In the genomic region with DNA sequence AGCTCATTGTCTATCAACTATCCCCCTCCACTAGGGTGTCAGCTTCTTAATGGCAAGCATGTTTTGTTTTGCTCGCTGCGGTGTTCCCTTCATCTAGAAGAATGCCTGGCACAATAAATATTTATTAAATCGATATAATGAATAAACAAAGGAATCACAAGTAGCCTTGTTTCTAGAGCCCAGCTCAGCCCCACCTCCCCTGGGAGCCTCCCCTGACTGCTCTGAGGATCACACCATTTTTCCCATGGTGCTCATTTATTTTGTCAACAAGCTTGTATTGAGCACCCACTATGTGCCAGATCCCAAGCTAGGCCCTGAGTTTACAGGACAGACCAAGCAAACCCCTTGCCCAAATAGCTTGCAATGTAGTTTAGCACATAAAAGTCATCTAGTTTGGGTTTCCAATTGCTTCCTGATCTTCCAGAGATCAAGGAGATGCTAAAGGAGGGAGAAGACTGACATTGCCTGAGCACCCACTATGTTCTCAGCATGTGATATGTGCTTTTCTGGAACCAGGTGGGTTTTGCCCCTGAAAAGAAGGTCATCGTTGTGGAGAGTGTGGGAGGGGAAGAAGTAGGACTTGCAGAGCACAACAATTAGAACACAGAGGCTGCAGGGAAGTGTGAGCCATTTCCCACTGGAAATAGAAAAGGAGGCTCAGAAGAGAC, we compare ENCODE assay signal across 1 cellular context.
TF ChIP-seq lines count a peak whose summit lies in the region.

No MANE protein-coding gene starts in this region.

TF ChIP-seq in HepG2, 621 proteins besides CTCF, POLR2A, EP300 and RAD21 (continued from another document and continues in another):
- TF ChIP-seq TIGD3 (CRISPR knock-in tag; IDR thresholded peaks at IDR 0.05; ENCODE audit: borderline replicate concordance) (no peak), ZNF546 (CRISPR knock-in tag; conservative IDR thresholded peaks at IDR 0.05) (no peak), PRMT3 (CRISPR knock-in tag; IDR thresholded peaks at IDR 0.05; ENCODE audit: borderline replicate concordance, low read depth) (no peak), SMAD9 (CRISPR knock-in tag; IDR thresholded peaks at IDR 0.05) (no peak), PHB2 (IDR thresholded peaks at IDR 0.05; ENCODE audit: partially characterized antibody) (no peak), TEF (CRISPR knock-in tag; IDR thresholded peaks at IDR 0.05) (no peak), ZNF326 (CRISPR knock-in tag; IDR thresholded peaks at IDR 0.05; ENCODE audit: borderline replicate concordance) (no peak), ZSCAN20 (CRISPR knock-in tag; IDR thresholded peaks at IDR 0.05; ENCODE audit: borderline replicate concordance) (no peak), CEBPB (IDR thresholded peaks at IDR 0.05; ENCODE audit: borderline replicate concordance, low read depth, low read length) (no peak), HOXA3 (CRISPR knock-in tag; IDR thresholded peaks at IDR 0.05) (no peak), SPEN (CRISPR knock-in tag; IDR thresholded peaks at IDR 0.05; ENCODE audit: low read depth) (no peak), ZNF720 (CRISPR knock-in tag; IDR thresholded peaks at IDR 0.05) (no peak), TEAD3 (CRISPR knock-in tag; optimal IDR thresholded peaks at IDR 0.05; ENCODE audit: borderline replicate concordance) (no peak), CHD2 (IDR thresholded peaks at IDR 0.05; ENCODE audit: low read depth, low read length) (no peak), ZNF629 (CRISPR knock-in tag; conservative IDR thresholded peaks at IDR 0.05) (no peak), MEF2D (CRISPR knock-in tag; IDR thresholded peaks at IDR 0.05) (no peak), ZNF780A (CRISPR knock-in tag; IDR thresholded peaks at IDR 0.05) (no peak), ZNF737 (CRISPR knock-in tag; IDR thresholded peaks at IDR 0.05; ENCODE audit: borderline replicate concordance) (no peak), RFX5 (IDR thresholded peaks at IDR 0.05; ENCODE audit: low read depth, low read length) (no peak), AKAP8 (CRISPR knock-in tag; IDR thresholded peaks at IDR 0.05) (no peak), ZSCAN29 (CRISPR knock-in tag; conservative IDR thresholded peaks at IDR 0.05) (no peak), IKZF5 (CRISPR knock-in tag; IDR thresholded peaks at IDR 0.05) (no peak), GPN1 (CRISPR knock-in tag; IDR thresholded peaks at IDR 0.05; ENCODE audit: borderline replicate concordance) (no peak), ZNF639 (CRISPR knock-in tag; conservative IDR thresholded peaks at IDR 0.05) (no peak), RBM39 (IDR thresholded peaks at IDR 0.05; ENCODE audit: low read depth, low read length, poor library complexity, severe bottlenecking) (no peak), ZNF891 (CRISPR knock-in tag; IDR thresholded peaks at IDR 0.05) (no peak)
- TF ChIP-seq, protein P1, sequence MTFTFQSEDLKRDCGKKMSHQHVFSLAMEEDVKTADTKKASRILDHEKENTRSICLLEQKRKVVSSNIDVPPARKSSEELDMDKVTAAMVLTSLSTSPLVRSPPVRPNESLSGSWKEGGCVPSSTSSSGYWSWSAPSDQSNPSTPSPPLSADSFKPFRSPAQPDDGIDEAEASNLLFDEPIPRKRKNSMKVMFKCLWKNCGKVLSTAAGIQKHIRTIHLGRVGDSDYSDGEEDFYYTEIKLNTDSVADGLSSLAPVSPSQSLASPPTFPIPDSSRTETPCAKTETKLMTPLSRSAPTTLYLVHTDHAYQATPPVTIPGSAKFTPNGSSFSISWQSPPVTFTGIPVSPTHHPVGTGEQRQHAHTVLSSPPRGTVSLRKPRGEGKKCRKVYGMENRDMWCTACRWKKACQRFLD (CRISPR knock-in tag; IDR thresholded peaks at IDR 0.05; ENCODE audit: borderline replicate concordance): no peak
- TF ChIP-seq, protein P2, sequence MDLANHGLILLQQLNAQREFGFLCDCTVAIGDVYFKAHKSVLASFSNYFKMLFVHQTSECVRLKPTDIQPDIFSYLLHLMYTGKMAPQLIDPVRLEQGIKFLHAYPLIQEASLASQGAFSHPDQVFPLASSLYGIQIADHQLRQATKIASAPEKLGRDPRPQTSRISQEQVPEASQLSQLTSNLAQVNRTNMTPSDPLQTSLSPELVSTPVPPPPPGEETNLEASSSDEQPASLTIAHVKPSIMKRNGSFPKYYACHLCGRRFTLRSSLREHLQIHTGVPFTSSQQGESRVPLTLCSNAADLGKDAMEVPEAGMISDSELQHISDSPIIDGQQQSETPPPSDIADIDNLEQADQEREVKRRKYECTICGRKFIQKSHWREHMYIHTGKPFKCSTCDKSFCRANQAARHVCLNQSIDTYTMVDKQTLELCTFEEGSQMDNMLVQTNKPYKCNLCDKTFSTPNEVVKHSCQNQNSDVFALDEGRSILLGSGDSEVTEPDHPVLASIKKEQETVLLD (CRISPR knock-in tag; IDR thresholded peaks at IDR 0.05; ENCODE audit: low read depth): no peak
- TF ChIP-seq, protein P3, sequence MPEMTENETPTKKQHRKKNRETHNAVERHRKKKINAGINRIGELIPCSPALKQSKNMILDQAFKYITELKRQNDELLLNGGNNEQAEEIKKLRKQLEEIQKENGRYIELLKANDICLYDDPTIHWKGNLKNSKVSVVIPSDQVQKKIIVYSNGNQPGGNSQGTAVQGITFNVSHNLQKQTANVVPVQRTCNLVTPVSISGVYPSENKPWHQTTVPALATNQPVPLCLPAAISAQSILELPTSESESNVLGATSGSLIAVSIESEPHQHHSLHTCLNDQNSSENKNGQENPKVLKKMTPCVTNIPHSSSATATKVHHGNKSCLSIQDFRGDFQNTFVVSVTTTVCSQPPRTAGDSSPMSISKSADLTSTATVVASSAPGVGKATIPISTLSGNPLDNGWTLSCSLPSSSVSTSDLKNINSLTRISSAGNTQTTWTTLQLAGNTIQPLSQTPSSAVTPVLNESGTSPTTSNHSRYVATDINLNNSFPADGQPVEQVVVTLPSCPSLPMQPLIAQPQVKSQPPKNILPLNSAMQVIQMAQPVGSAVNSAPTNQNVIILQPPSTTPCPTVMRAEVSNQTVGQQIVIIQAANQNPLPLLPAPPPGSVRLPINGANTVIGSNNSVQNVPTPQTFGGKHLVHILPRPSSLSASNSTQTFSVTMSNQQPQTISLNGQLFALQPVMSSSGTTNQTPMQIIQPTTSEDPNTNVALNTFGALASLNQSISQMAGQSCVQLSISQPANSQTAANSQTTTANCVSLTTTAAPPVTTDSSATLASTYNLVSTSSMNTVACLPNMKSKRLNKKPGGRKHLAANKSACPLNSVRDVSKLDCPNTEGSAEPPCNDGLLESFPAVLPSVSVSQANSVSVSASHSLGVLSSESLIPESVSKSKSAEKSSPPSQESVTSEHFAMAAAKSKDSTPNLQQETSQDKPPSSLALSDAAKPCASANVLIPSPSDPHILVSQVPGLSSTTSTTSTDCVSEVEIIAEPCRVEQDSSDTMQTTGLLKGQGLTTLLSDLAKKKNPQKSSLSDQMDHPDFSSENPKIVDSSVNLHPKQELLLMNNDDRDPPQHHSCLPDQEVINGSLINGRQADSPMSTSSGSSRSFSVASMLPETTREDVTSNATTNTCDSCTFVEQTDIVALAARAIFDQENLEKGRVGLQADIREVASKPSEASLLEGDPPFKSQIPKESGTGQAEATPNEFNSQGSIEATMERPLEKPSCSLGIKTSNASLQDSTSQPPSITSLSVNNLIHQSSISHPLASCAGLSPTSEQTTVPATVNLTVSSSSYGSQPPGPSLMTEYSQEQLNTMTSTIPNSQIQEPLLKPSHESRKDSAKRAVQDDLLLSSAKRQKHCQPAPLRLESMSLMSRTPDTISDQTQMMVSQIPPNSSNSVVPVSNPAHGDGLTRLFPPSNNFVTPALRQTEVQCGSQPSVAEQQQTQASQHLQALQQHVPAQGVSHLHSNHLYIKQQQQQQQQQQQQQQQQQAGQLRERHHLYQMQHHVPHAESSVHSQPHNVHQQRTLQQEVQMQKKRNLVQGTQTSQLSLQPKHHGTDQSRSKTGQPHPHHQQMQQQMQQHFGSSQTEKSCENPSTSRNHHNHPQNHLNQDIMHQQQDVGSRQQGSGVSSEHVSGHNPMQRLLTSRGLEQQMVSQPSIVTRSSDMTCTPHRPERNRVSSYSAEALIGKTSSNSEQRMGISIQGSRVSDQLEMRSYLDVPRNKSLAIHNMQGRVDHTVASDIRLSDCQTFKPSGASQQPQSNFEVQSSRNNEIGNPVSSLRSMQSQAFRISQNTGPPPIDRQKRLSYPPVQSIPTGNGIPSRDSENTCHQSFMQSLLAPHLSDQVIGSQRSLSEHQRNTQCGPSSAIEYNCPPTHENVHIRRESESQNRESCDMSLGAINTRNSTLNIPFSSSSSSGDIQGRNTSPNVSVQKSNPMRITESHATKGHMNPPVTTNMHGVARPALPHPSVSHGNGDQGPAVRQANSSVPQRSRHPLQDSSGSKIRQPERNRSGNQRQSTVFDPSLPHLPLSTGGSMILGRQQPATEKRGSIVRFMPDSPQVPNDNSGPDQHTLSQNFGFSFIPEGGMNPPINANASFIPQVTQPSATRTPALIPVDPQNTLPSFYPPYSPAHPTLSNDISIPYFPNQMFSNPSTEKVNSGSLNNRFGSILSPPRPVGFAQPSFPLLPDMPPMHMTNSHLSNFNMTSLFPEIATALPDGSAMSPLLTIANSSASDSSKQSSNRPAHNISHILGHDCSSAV (CRISPR knock-in tag; IDR thresholded peaks at IDR 0.05; ENCODE audit: borderline replicate concordance): no peak
- TF ChIP-seq, protein P4, sequence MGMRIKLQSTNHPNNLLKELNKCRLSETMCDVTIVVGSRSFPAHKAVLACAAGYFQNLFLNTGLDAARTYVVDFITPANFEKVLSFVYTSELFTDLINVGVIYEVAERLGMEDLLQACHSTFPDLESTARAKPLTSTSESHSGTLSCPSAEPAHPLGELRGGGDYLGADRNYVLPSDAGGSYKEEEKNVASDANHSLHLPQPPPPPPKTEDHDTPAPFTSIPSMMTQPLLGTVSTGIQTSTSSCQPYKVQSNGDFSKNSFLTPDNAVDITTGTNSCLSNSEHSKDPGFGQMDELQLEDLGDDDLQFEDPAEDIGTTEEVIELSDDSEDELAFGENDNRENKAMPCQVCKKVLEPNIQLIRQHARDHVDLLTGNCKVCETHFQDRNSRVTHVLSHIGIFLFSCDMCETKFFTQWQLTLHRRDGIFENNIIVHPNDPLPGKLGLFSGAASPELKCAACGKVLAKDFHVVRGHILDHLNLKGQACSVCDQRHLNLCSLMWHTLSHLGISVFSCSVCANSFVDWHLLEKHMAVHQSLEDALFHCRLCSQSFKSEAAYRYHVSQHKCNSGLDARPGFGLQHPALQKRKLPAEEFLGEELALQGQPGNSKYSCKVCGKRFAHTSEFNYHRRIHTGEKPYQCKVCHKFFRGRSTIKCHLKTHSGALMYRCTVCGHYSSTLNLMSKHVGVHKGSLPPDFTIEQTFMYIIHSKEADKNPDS (CRISPR knock-in tag; IDR thresholded peaks at IDR 0.05): no peak
- TF ChIP-seq, protein P5, sequence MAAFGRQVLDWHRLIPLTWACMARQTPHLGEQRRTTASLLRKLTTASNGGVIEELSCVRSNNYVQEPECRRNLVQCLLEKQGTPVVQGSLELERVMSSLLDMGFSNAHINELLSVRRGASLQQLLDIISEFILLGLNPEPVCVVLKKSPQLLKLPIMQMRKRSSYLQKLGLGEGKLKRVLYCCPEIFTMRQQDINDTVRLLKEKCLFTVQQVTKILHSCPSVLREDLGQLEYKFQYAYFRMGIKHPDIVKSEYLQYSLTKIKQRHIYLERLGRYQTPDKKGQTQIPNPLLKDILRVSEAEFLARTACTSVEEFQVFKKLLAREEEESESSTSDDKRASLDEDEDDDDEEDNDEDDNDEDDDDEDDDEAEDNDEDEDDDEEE (CRISPR knock-in tag; IDR thresholded peaks at IDR 0.05): no peak
